ENCODE assay signal across 29 cellular contexts in the genomic region with DNA sequence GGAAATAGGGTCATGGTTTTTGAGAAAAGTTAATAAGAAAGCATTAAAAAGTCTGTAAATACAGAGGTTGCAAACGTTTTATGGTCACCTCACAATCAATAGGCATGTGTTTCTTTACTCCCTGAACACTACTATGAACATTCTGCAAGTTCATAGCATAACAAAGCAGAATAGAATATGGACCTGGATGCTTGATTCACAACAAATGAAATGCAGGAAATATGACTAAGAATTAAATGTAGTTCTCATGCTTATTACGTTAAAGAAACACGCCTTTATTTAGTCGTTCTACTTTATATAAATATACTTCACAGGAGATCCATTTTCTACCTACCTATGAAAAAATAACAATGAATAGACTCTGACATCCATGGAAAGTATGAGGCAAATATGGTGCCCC.
"Had no signal": no experiment of that assay in that cellular context is flagged by ENCODE, and none has a peak within 500 bp of the region (broad histone marks: within the 10 kb centered on the region; RNA-seq: fewer than 3 reads in every experiment).

No MANE protein-coding gene starts in this region.

- DNase-seq: stimulated activated CD4-positive, alpha-beta T cell treated with anti-CD3 and anti-CD28 coated beads, Interleukin-2, amount 100 ng/mL, for 48 hours; stimulated activated CD4-positive, alpha-beta T cell treated with anti-CD3 and anti-CD28 coated beads, Interleukin-4, amount 100 ng/mL, for 1 hour; stimulated activated CD4-positive, alpha-beta T cell treated with anti-CD3 and anti-CD28 coated beads, Interleukin-4, amount 100 ng/mL, for 24 hours; stimulated activated CD4-positive, alpha-beta T cell treated with anti-CD3 and anti-CD28 coated beads, Interleukin-4, amount 100 ng/mL, for 4 hours; stimulated activated CD8-positive, alpha-beta memory T cell treated with anti-CD3 and anti-CD28 coated beads, Interleukin-4, amount 100 ng/mL, for 48 hours; stimulated activated naive B cell treated with anti-CD40 and anti-IgM and Interleukin-4, amounts not matched to agents 10 μg/mL and 1 μg/mL and 100 μg/mL, for 72 hours; stimulated activated naive CD4-positive, alpha-beta T cell; stimulated activated naive CD4-positive, alpha-beta T cell treated with Interleukin-2 at 50 U/mL for 16 hours; stimulated activated naive CD8-positive, alpha-beta T cell treated with anti-CD3 and anti-CD28 coated beads, Interleukin-15, amount 100 ng/mL, for 72 hours; stimulated activated naive CD8-positive, alpha-beta T cell treated with anti-CD3 and anti-CD28 coated beads, Interleukin-15, Interleukin-2, amounts not matched to agents 100 U/mL and 50 U/mL, for 24 hours; stomach; substantia nigra; testis; thyroid gland; tibial artery; transverse colon; trophoblast cell; upper lobe of left lung; upper lobe of right lung; uterus had no signal

- H3K27me3 Mint-ChIP-seq: stimulated activated memory B cell treated with anti-CD40 and anti-IgM and Interleukin-4, amounts not matched to agents 10 μg/mL and 1 μg/mL and 100 μg/mL, for 72 hours; type B pancreatic cell had no signal

- H3K9me3 Mint-ChIP-seq: stimulated activated naive CD8-positive, alpha-beta T cell treated with anti-CD3 and anti-CD28 coated beads, Interleukin-15, Interleukin-2, amounts not matched to agents 100 ng/mL and 50 ng/mL, for 24 hours; type B pancreatic cell had no signal

- H3K4me3 Mint-ChIP-seq: stimulated activated effector memory CD8-positive, alpha-beta T cell treated with anti-CD3 and anti-CD28 coated beads, Interleukin-12 subunit alpha, Interleukin-12 subunit beta, amount 100 ng/mL, for 72 hours; stimulated activated memory B cell treated with anti-CD40 and anti-IgM and Interleukin-4, amounts not matched to agents 10 μg/mL and 1 μg/mL and 100 μg/mL, for 72 hours; stimulated activated naive B cell treated with anti-CD40 and anti-IgM and Interleukin-4, amounts not matched to agents 10 μg/mL and 1 μg/mL and 100 μg/mL, for 72 hours; stimulated activated naive CD8-positive, alpha-beta T cell treated with anti-CD3 and anti-CD28 coated beads, Interleukin-15, amount 100 ng/mL, for 72 hours; stimulated activated naive CD8-positive, alpha-beta T cell treated with anti-CD3 and anti-CD28 coated beads, Interleukin-15, Interleukin-2, amounts not matched to agents 100 ng/mL and 50 ng/mL, for 24 hours; type B pancreatic cell had no signal

- H3K27ac Mint-ChIP-seq: stimulated activated effector memory CD8-positive, alpha-beta T cell treated with anti-CD3 and anti-CD28 coated beads, Interleukin-12 subunit alpha, Interleukin-12 subunit beta, amount 100 ng/mL, for 72 hours; stimulated activated memory B cell treated with anti-CD40 and anti-IgM and Interleukin-4, amounts not matched to agents 10 μg/mL and 1 μg/mL and 100 μg/mL, for 72 hours; stimulated activated naive B cell treated with anti-CD40 and anti-IgM and Interleukin-4, amounts not matched to agents 10 μg/mL and 1 μg/mL and 100 μg/mL, for 72 hours; stimulated activated naive CD8-positive, alpha-beta T cell treated with anti-CD3 and anti-CD28 coated beads, Interleukin-15, amount 100 ng/mL, for 72 hours; stimulated activated naive CD8-positive, alpha-beta T cell treated with anti-CD3 and anti-CD28 coated beads, Interleukin-15, Interleukin-2, amounts not matched to agents 100 ng/mL and 50 ng/mL, for 24 hours; type B pancreatic cell had no signal

- H3K36me3 Mint-ChIP-seq: stimulated activated effector memory CD8-positive, alpha-beta T cell treated with anti-CD3 and anti-CD28 coated beads, Interleukin-12 subunit alpha, Interleukin-12 subunit beta, amount 100 ng/mL, for 72 hours; stimulated activated memory B cell treated with anti-CD40 and anti-IgM and Interleukin-4, amounts not matched to agents 10 μg/mL and 1 μg/mL and 100 μg/mL, for 72 hours; stimulated activated naive B cell treated with anti-CD40 and anti-IgM and Interleukin-4, amounts not matched to agents 10 μg/mL and 1 μg/mL and 100 μg/mL, for 72 hours; type B pancreatic cell had no signal

- H3K9me3 ChIP-seq: suprapubic skin, testis, thoracic aorta, thyroid gland, tibial artery, tibial nerve, transverse colon, upper lobe of left lung, upper lobe of right lung, uterus, vagina had no signal

- H3K4me1 Mint-ChIP-seq: stimulated activated effector memory CD8-positive, alpha-beta T cell treated with anti-CD3 and anti-CD28 coated beads, Interleukin-12 subunit alpha, Interleukin-12 subunit beta, amount 100 ng/mL, for 72 hours; stimulated activated memory B cell treated with anti-CD40 and anti-IgM and Interleukin-4, amounts not matched to agents 10 μg/mL and 1 μg/mL and 100 μg/mL, for 72 hours; stimulated activated naive B cell treated with anti-CD40 and anti-IgM and Interleukin-4, amounts not matched to agents 10 μg/mL and 1 μg/mL and 100 μg/mL, for 72 hours; stimulated activated naive CD8-positive, alpha-beta T cell treated with anti-CD3 and anti-CD28 coated beads, Interleukin-15, amount 100 ng/mL, for 72 hours had no signal

- H3K27me3 ChIP-seq: stomach, suprapubic skin, testis, thyroid gland, tibial artery, tibial nerve, transverse colon, upper lobe of left lung, upper lobe of right lung, uterus, vagina had no signal

- H3K4me3 ChIP-seq: stomach, suprapubic skin, testis, thoracic aorta, thyroid gland, tibial artery, tibial nerve, transverse colon, upper lobe of left lung, upper lobe of right lung, uterus, vagina had no signal

- H3K4me1 ChIP-seq: stomach, suprapubic skin, testis, thyroid gland, tibial artery, tibial nerve, transverse colon, upper lobe of left lung, upper lobe of right lung, uterus, vagina had no signal

- FAIRE-seq: urothelium cell line had no signal

- ATAC-seq: stimulated activated effector memory CD8-positive, alpha-beta T cell treated with anti-CD3 and anti-CD28 coated beads, Interleukin-12 subunit alpha, Interleukin-12 subunit beta, amount 100 ng/mL, for 72 hours; stimulated activated memory B cell treated with anti-CD40 and anti-IgM and Interleukin-4, amounts not matched to agents 10 μg/mL and 1 μg/mL and 100 μg/mL, for 72 hours; stimulated activated naive B cell treated with anti-CD40 and anti-IgM and Interleukin-4, amounts not matched to agents 10 μg/mL and 1 μg/mL and 100 μg/mL, for 72 hours; stimulated activated naive CD8-positive, alpha-beta T cell treated with anti-CD3 and anti-CD28 coated beads, Interleukin-15, amount 100 ng/mL, for 72 hours; stimulated activated naive CD8-positive, alpha-beta T cell treated with anti-CD3 and anti-CD28 coated beads, Interleukin-15, Interleukin-2, amounts not matched to agents 100 U/mL and 50 U/mL, for 24 hours; upper lobe of right lung had no signal

- H3K27ac ChIP-seq: stomach, suprapubic skin, testis, thoracic aorta, thyroid gland, tibial artery, tibial nerve, transverse colon, upper lobe of left lung, upper lobe of right lung, uterus, vagina had no signal

- H3K36me3 ChIP-seq: stomach, suprapubic skin, thoracic aorta, thyroid gland, tibial artery, tibial nerve, transverse colon, upper lobe of left lung, upper lobe of right lung, uterus, vagina had no signal
